11 cellular contexts compared by ENCODE assay signal in the genomic region with DNA sequence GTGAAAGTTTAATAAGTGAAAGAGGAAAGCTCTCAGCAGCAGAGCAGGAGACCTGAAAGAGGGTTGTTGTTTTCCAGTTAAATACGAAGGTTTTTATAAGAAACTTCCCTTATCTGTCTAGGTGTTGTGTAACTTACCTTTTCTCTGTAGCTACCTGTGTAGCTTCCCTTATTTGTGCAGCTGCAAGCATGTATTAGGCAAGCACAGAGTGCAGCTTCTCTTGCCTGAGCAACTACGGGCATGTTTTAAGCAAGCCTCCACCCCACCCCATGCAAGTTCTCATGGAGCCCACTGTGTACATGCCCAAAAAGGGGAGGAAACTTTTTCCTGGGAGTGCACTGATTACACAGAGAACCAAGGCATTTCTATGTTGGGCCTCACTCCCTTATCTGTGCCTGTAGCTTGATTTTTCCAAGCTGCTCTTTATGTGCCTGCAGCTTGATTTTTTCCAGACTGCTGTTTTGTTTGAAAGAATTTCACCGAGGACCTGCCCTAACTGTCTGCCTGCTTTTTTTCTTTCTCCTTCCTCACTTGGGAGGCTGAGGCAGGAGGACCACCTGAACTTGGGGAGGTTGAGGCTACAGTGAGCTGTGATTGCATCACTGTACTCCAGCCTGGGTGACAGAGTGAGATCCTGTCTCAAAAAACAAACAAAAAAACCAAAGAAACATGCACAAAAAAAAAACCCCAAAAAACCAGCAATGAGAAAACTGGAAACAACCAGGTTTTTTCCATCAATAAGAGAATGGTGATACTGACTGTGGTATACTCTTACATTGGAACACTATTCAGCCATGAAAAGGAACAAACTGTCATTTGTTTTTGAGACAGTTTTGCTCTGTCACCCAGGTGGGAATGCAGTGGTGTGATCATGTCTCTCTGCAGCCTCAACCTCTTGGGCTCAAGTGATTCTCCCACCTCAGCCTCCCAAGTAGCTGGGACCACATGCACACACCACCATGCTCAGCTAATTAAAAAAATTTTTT. TPM values are rescaled to one million over a fixed set of nuclear protein-coding genes. Genes with fewer than 3 reads are reported as not detected.
"Had no signal": no experiment of that assay in that cellular context is flagged by ENCODE, and none has a peak within 500 bp of the region (broad histone marks: within the 10 kb centered on the region; RNA-seq: fewer than 3 reads in every experiment).

No MANE protein-coding gene starts in this region.

RNA-seq across cellular contexts. Expression of a gene that starts 55.0 kb away (rescaled TPM):
- total RNA-seq: activated B cell treated with CpG ODN at 0.5 μM for 24 hours; activated naive CD4-positive, alpha-beta T cell treated with anti-CD3 and anti-CD28 coated beads for 36 hours; activated T-helper 1 cell treated with anti-CD3 and anti-CD28 coated beads, Interleukin-12 subunit alpha, Interleukin-12 subunit beta, Interleukin-2, Interleukin-4 antibody, amounts not matched to agents 30 ng/mL and 10 ng/mL and 1 ng/mL, durations not matched to agents 14 hours and 24 hours and 36 hours; PC-3 had no signal

RNA-seq across cellular contexts. Expression of a gene that starts 55.1 kb away (rescaled TPM):
- total RNA-seq: activated B cell treated with CpG ODN at 0.5 μM for 24 hours; activated CD4-positive, alpha-beta memory T cell treated with anti-CD3 and anti-CD28 coated beads for 36 hours; activated naive CD4-positive, alpha-beta T cell treated with anti-CD3 and anti-CD28 coated beads for 36 hours; activated naive CD4-positive, alpha-beta T cell treated with anti-CD3 and anti-CD28 coated beads, Interleukin-2, amount 50 U/mL, for 72 hours; activated T-cell treated with anti-CD3 and anti-CD28 coated beads, Interleukin-2, amount 50 U/mL, for 4 hours; activated T-helper 1 cell treated with anti-CD3 and anti-CD28 coated beads, Interleukin-12 subunit alpha, Interleukin-12 subunit beta, Interleukin-2, Interleukin-4 antibody, amounts not matched to agents 30 ng/mL and 10 ng/mL and 1 ng/mL, durations not matched to agents 14 hours and 24 hours and 36 hours; astrocyte; body of pancreas; PC-3; Right ventricle myocardium inferior; SK-MEL-5 had no signal
